Comparison of ENCODE assay signal across 9 cellular contexts in genomic region chr2:135709992-135710391, GRCh38. TPM values are rescaled to one million over a fixed set of nuclear protein-coding genes. Genes with fewer than 3 reads are reported as not detected.
DNase-seq lines count a peak whose midpoint lies in the region; ATAC-seq and TF ChIP-seq lines count a peak whose summit lies in the region.
"Had no signal": no experiment of that assay in that cellular context is flagged by ENCODE, and none has a peak within 500 bp of the region (broad histone marks: within the 10 kb centered on the region; RNA-seq: fewer than 3 reads in every experiment).

No MANE protein-coding gene starts in this region.

- H3K4me1 Mint-ChIP-seq in activated CD8-positive, alpha-beta T cell treated with anti-CD3 and anti-CD28 coated beads, Interleukin-2, amount 10 ng/mL, durations not matched to agents 7 days and 5 days (ENCODE audit: low read depth): no peaks in the 10 kb centered on the region
- no peaks in the 10 kb centered on the region for H3K4me1 Mint-ChIP-seq in mesothelial cell of epicardium

- ATAC-seq in activated CD8-positive, alpha-beta T cell treated with anti-CD3 and anti-CD28 coated beads, Interleukin-2, amount 10 ng/mL, durations not matched to agents 7 days and 5 days: peak; percentile 76
- ATAC-seq in GM21825 (IDR thresholded peaks at IDR 0.05; ENCODE audit: unreplicated experiment): no peak

- no peaks in the 10 kb centered on the region for H4K20me1 ChIP-seq in GM23248 (ENCODE audit: insufficient read depth)

- no peaks in the 10 kb centered on the region for H3K36me3 ChIP-seq in GM23248 (ENCODE audit: low read depth)

- no peaks in the 10 kb centered on the region for H3K79me2 ChIP-seq in GM23248 (ENCODE audit: insufficient read depth)

- H3F3A ChIP-seq in GM23248 (ENCODE audit: insufficient read depth): no peaks in the 10 kb centered on the region

- no peaks in the 10 kb centered on the region for H3K27me3 ChIP-seq in GM23248 (replicated peaks; ENCODE audit: insufficient read depth)

- H2AFZ ChIP-seq in GM23248: no peak overlapping the region

- no peaks in the 10 kb centered on the region for H3K9me2 ChIP-seq in GM23248 (ENCODE audit: insufficient read depth)

- H3K9ac ChIP-seq in GM23248: no peak overlapping the region

- no peaks in the 10 kb centered on the region for H3K9me3 ChIP-seq in GM23248 (ENCODE audit: low read depth)

- H3K4me1 ChIP-seq in GM23248 (ENCODE audit: insufficient read depth): no peaks in the 10 kb centered on the region

- H3K9me3 Mint-ChIP-seq in activated CD8-positive, alpha-beta T cell treated with anti-CD3 and anti-CD28 coated beads, Interleukin-2, amount 10 ng/mL, durations not matched to agents 7 days and 5 days (ENCODE audit: insufficient read depth): no peaks in the 10 kb centered on the region
- no peaks in the 10 kb centered on the region for H3K9me3 Mint-ChIP-seq in mesothelial cell of epicardium
- H3K9me3 Mint-ChIP-seq: T-helper 1 cell treated with Interleukin-12 subunit alpha and Interleukin-12 subunit beta and Interleukin-4 antibody, amounts not matched to agents 30 μg/mL and 1 μg/mL, for 36 hours had no signal

- H3K4me2 ChIP-seq in GM23248 (ENCODE audit: unreplicated experiment): no peak overlapping the region

- 61 to 65% methylated on average over 6 of the region's 6 CpGs for WGBS in GM23248 (ENCODE audit: low coverage in 1 of 2, low lambda C conversion rate in 2 of 2, missing lambda C conversion rate in 2 of 2), 2 experiments

- no peak overlapping the region for H3K27ac ChIP-seq in GM23248

- TF ChIP-seq CTCF in mesothelial cell of epicardium (IDR thresholded peaks at IDR 0.05; ENCODE audit: unreplicated experiment): peak; percentile 99

- CTCF ChIA-PET in activated CD8-positive, alpha-beta T cell treated with anti-CD3 and anti-CD28 coated beads, Interleukin-2, amount 10 ng/mL, durations not matched to agents 7 days and 5 days (lab: Charles Lee): interaction anchor here (0.7 to 5.1 kb wide), 38 partner anchors 10 to 721 kb away, joined by 3 to 108 read pairs (median 6); partner anchors contain the start of genes R3HDM1 and ZRANB3

- in situ Hi-C loops in GM23248 (cut with MboI): loop anchor here (10.0 kb wide), 1 partner anchor 695 kb away; no protein-coding TSS in a partner anchor

- no peaks in the 10 kb centered on the region for H3K27me3 Mint-ChIP-seq in activated CD8-positive, alpha-beta T cell treated with anti-CD3 and anti-CD28 coated beads, Interleukin-2, amount 10 ng/mL, durations not matched to agents 7 days and 5 days (ENCODE audit: low read depth)
- no peaks in the 10 kb centered on the region for H3K27me3 Mint-ChIP-seq in mesothelial cell of epicardium (ENCODE audit: low read depth)

- DNase-seq in COR-L47 (lab: John Stamatoyannopoulos, UW) (peak; percentile 2), GM23248 (peak; percentile 53), NCI-H345 (lab: John Stamatoyannopoulos, UW) (peak; percentile 46), mesothelial cell of epicardium (ENCODE audit: low spot score in 2 of 2, unreplicated experiment in 2 of 2) (peak; percentile 36 to 75)
- DNase-seq in activated CD8-positive, alpha-beta T cell treated with anti-CD3 and anti-CD28 coated beads, Interleukin-2, amount 10 ng/mL, durations not matched to agents 7 days and 5 days: peak; percentile 80
- peak; percentile 61 for DNase-seq in effector CD8-positive, alpha-beta T cell (lab: John Stamatoyannopoulos, UW)
- peak; percentile 51 to 52 for DNase-seq in stimulated activated CD8-positive, alpha-beta memory T cell treated with anti-CD3 and anti-CD28 coated beads, Interleukin-4, amount 100 ng/mL, for 1 hour (ENCODE audit: low read depth in 2 of 2, low spot score in 1 of 2)

- H3K27ac Mint-ChIP-seq in activated CD8-positive, alpha-beta T cell treated with anti-CD3 and anti-CD28 coated beads, Interleukin-2, amount 10 ng/mL, durations not matched to agents 7 days and 5 days: no peak overlapping the region
- no peak overlapping the region for H3K27ac Mint-ChIP-seq in mesothelial cell of epicardium

- POLR2A ChIA-PET in activated CD8-positive, alpha-beta T cell treated with anti-CD3 and anti-CD28 coated beads, Interleukin-2, amount 10 ng/mL, durations not matched to agents 7 days and 5 days (lab: Charles Lee): no interaction called here

- H3K4me3 ChIP-seq in GM23248: no peak overlapping the region

- no peak overlapping the region for H3K4me3 Mint-ChIP-seq in activated CD8-positive, alpha-beta T cell treated with anti-CD3 and anti-CD28 coated beads, Interleukin-2, amount 10 ng/mL, durations not matched to agents 7 days and 5 days
- H3K4me3 Mint-ChIP-seq in mesothelial cell of epicardium: no peak overlapping the region
- H3K4me3 Mint-ChIP-seq: T-helper 1 cell treated with Interleukin-12 subunit alpha and Interleukin-12 subunit beta and Interleukin-4 antibody, amounts not matched to agents 30 μg/mL and 1 μg/mL, for 36 hours had no signal

- H3K36me3 Mint-ChIP-seq in activated CD8-positive, alpha-beta T cell treated with anti-CD3 and anti-CD28 coated beads, Interleukin-2, amount 10 ng/mL, durations not matched to agents 7 days and 5 days (ENCODE audit: low read depth): peaks cover 11% of the 10 kb centered on the region
- peaks cover 7% of the 10 kb centered on the region for H3K36me3 Mint-ChIP-seq in mesothelial cell of epicardium

RNA-seq across cellular contexts. Expression of gene UBXN4, which starts 31.7 kb away (rescaled TPM):
- 60.4 and 69.7 TPM in 2 replicates for total RNA-seq in GM23248 (2014; rRNA removed; shearing (Covaris generic))
- 179 and 193 TPM in 2 replicates for polyA plus RNA-seq in GM23248 (2016; fragmentation: Nextera tagmentation; extraction: Ambion mirVana)
- total RNA-seq in activated CD8-positive, alpha-beta T cell treated with anti-CD3 and anti-CD28 coated beads, Interleukin-2, amount 10 ng/mL, durations not matched to agents 7 days and 5 days: 10 to 100 TPM; 94.1 to 96.2 TPM
- total RNA-seq in mesothelial cell of epicardium: 120 to 131 TPM (median 128 TPM) in 3 replicates

Comparison
In these comparisons a context has a peak if more than half of its experiments do, and no peak if none do; other contexts are left out.
1. DNase-seq: peak in every context shown above with its lines; median percentile 80 in activated CD8-positive, alpha-beta T cell treated with anti-CD3 and anti-CD28 coated beads, Interleukin-2, amount 10 ng/mL, durations not matched to agents 7 days and 5 days; 61 in effector CD8-positive, alpha-beta T cell; 56 in mesothelial cell of epicardium; 53 in GM23248; 52 in stimulated activated CD8-positive, alpha-beta memory T cell treated with anti-CD3 and anti-CD28 coated beads, Interleukin-4, amount 100 ng/mL, for 1 hour; 46 in NCI-H345; 2 in COR-L47.